In genomic region chr7:55526770-55527169, GRCh38 we compare ENCODE assay signal across 9 cellular contexts. TPM values are rescaled to one million over a fixed set of nuclear protein-coding genes. Genes with fewer than 3 reads are reported as not detected.
DNase-seq lines count a peak whose midpoint lies in the region; ATAC-seq and TF ChIP-seq lines count a peak whose summit lies in the region.
"Had no signal": no experiment of that assay in that cellular context is flagged by ENCODE, and none has a peak within 500 bp of the region (broad histone marks: within the 10 kb centered on the region; RNA-seq: fewer than 3 reads in every experiment).

No MANE protein-coding gene starts in this region.

- no peak overlapping the region for H3K4me3 Mint-ChIP-seq in natural killer cell
- H3K4me3 Mint-ChIP-seq in natural killer cell treated with Interleukin-12 subunit alpha and Interleukin-12 subunit beta and Interleukin-15 and Interleukin-18, amount 100 ng/mL, for 72 hours, result no peak overlapping the region
- peak overlapping the region; percentile 26 for H3K4me3 Mint-ChIP-seq in dendritic cell treated with granulocyte-macrophage colony-stimulating factor and Interleukin-4, amounts not matched to agents 40 ng/mL and 50 ng/mL, for 4 days

- TF ChIP-seq POLR2A in transverse colon (IDR thresholded peaks at IDR 0.05), result no peak

- H3K4me1 Mint-ChIP-seq in natural killer cell, result peaks cover 67 to 73% of the 10 kb centered on the region in 2 donors
- peaks cover 58 to 65% of the 10 kb centered on the region in 2 donors for H3K4me1 Mint-ChIP-seq in natural killer cell treated with Interleukin-12 subunit alpha and Interleukin-12 subunit beta and Interleukin-15 and Interleukin-18, amount 100 ng/mL, for 72 hours (ENCODE audit: low read depth in 2 of 2)
- peaks cover 81% of the 10 kb centered on the region for H3K4me1 Mint-ChIP-seq in dendritic cell treated with granulocyte-macrophage colony-stimulating factor and Interleukin-4, amounts not matched to agents 40 ng/mL and 50 ng/mL, for 4 days (ENCODE audit: low read depth)

- DNase-seq in natural killer cell (no peak), MV-4-11 (lab: John Stamatoyannopoulos, UW) (peak; percentile 77), transverse colon (no peak)
- DNase-seq in natural killer cell treated with Interleukin-12 subunit alpha and Interleukin-12 subunit beta and Interleukin-15 and Interleukin-18, amount 100 ng/mL, for 72 hours (ENCODE audit: low spot score), result no peak
- DNase-seq in activated effector memory CD4-positive, alpha-beta T cell treated with anti-CD3 and anti-CD28 coated beads, Interleukin-2, amount 50 U/mL, for 16 hours, result no peak
- DNase-seq: CD4-positive, CD25-positive, alpha-beta regulatory T cell had no signal

- 64 to 83% methylated on average over 2 to 5 of the region's 5 CpGs for WGBS in transverse colon (ENCODE audit: low coverage in 1 of 2), 2 donors

- H3K36me3 Mint-ChIP-seq in natural killer cell, result no peaks in the 10 kb centered on the region
- H3K36me3 Mint-ChIP-seq in natural killer cell treated with Interleukin-12 subunit alpha and Interleukin-12 subunit beta and Interleukin-15 and Interleukin-18, amount 100 ng/mL, for 72 hours, result peaks cover 8% of the 10 kb centered on the region
- peaks cover 70% of the 10 kb centered on the region for H3K36me3 Mint-ChIP-seq in dendritic cell treated with granulocyte-macrophage colony-stimulating factor and Interleukin-4, amounts not matched to agents 40 ng/mL and 50 ng/mL, for 4 days (ENCODE audit: low read depth)

- in situ Hi-C loops in transverse colon (cut with MboI; ENCODE audit: low pct_ligation_motif_present in 1 of 4, low pct_unique_long_range_greater_than_20kb in 1 of 4, low sequenced_read_pairs in 3 of 4), result no loop called here

- ATAC-seq in natural killer cell (peak in 2 of 3 donors; percentile 20 to 37), GM18517 (IDR thresholded peaks at IDR 0.05; ENCODE audit: unreplicated experiment) (no peak), GM18873 (IDR thresholded peaks at IDR 0.05; ENCODE audit: low FRiP score, unreplicated experiment) (no peak)
- no peak for ATAC-seq in natural killer cell treated with Interleukin-12 subunit alpha and Interleukin-12 subunit beta and Interleukin-15 and Interleukin-18, amount 100 ng/mL, for 72 hours

- H3K27ac ChIP-seq in transverse colon, result peak overlapping the region in 3 of 4 donors; percentile 3 to 24 (median 23)

- peak overlapping the region in 1 of 2 donors; percentile 22 for H3K27ac Mint-ChIP-seq in natural killer cell
- H3K27ac Mint-ChIP-seq in natural killer cell treated with Interleukin-12 subunit alpha and Interleukin-12 subunit beta and Interleukin-15 and Interleukin-18, amount 100 ng/mL, for 72 hours, result peak overlapping the region in 1 of 2 donors; percentile 85
- peak overlapping the region; percentile 92 for H3K27ac Mint-ChIP-seq in dendritic cell treated with granulocyte-macrophage colony-stimulating factor and Interleukin-4, amounts not matched to agents 40 ng/mL and 50 ng/mL, for 4 days

- no peaks in the 10 kb centered on the region for H3K27me3 Mint-ChIP-seq in natural killer cell (ENCODE audit: low read depth in 2 of 2)
- H3K27me3 Mint-ChIP-seq in natural killer cell treated with Interleukin-12 subunit alpha and Interleukin-12 subunit beta and Interleukin-15 and Interleukin-18, amount 100 ng/mL, for 72 hours, result no peaks in the 10 kb centered on the region
- no peaks in the 10 kb centered on the region for H3K27me3 Mint-ChIP-seq in dendritic cell treated with granulocyte-macrophage colony-stimulating factor and Interleukin-4, amounts not matched to agents 40 ng/mL and 50 ng/mL, for 4 days
- H3K27me3 Mint-ChIP-seq: CD4-positive, CD25-positive, alpha-beta regulatory T cell had no signal

- peaks cover 11 to 37% (median 14%) of the 10 kb centered on the region in 4 donors for H3K4me1 ChIP-seq in transverse colon

- TF ChIP-seq CTCF in natural killer cell (IDR thresholded peaks at IDR 0.05), result no peak
- no peak for TF ChIP-seq CTCF in transverse colon (IDR thresholded peaks at IDR 0.05)

- intact Hi-C loops in natural killer cell (cut with micrococcal nuclease) (no loop called here), transverse colon (cut with DNase I; ENCODE audit: low total_unique reads) (no loop called here)
- intact Hi-C loops in dendritic cell treated with granulocyte-macrophage colony-stimulating factor and Interleukin-4, amounts not matched to agents 40 ng/mL and 50 ng/mL, for 4 days (cut with micrococcal nuclease), result no loop called here

- H3K9me3 ChIP-seq in transverse colon, result no peaks in the 10 kb centered on the region

- no peak overlapping the region for H3K4me3 ChIP-seq in transverse colon

- no peaks in the 10 kb centered on the region for H3K27me3 ChIP-seq in transverse colon

- TF ChIP-seq EP300 in transverse colon (IDR thresholded peaks at IDR 0.05; ENCODE audit: low read depth), result no peak

- H3K36me3 ChIP-seq in transverse colon, result no peaks in the 10 kb centered on the region

- H3K9me3 Mint-ChIP-seq in natural killer cell, result no peaks in the 10 kb centered on the region
- no peaks in the 10 kb centered on the region for H3K9me3 Mint-ChIP-seq in natural killer cell treated with Interleukin-12 subunit alpha and Interleukin-12 subunit beta and Interleukin-15 and Interleukin-18, amount 100 ng/mL, for 72 hours
- H3K9me3 Mint-ChIP-seq in dendritic cell treated with granulocyte-macrophage colony-stimulating factor and Interleukin-4, amounts not matched to agents 40 ng/mL and 50 ng/mL, for 4 days, result no peaks in the 10 kb centered on the region

RNA-seq across cellular contexts. Expression of gene VOPP1, which starts 45.5 kb away (rescaled TPM):
- total RNA-seq in natural killer cell (100 to 1,000 TPM in 2 of 3 donors, 10 to 100 TPM in 1; 79.3 to 115 (median 110) TPM), transverse colon (10 to 100 TPM; 22.1 to 79.2 (median 73.9) TPM)
- total RNA-seq in natural killer cell treated with Interleukin-12 subunit alpha and Interleukin-12 subunit beta and Interleukin-15 and Interleukin-18, amount 100 ng/mL, for 72 hours, result 100 to 1,000 TPM; 204 to 244 TPM

Comparison
In these comparisons a context has a peak if more than half of its experiments do, and no peak if none do; other contexts are left out.
1. ATAC-seq: peak in natural killer cell (2 of 3); none in natural killer cell treated with Interleukin-12 subunit alpha and Interleukin-12 subunit beta and Interleukin-15 and Interleukin-18, amount 100 ng/mL, for 72 hours (0 of 2), GM18517 (single experiment) and GM18873 (single experiment).